Comparison of ENCODE assay signal across 17 cellular contexts in the genomic region with DNA sequence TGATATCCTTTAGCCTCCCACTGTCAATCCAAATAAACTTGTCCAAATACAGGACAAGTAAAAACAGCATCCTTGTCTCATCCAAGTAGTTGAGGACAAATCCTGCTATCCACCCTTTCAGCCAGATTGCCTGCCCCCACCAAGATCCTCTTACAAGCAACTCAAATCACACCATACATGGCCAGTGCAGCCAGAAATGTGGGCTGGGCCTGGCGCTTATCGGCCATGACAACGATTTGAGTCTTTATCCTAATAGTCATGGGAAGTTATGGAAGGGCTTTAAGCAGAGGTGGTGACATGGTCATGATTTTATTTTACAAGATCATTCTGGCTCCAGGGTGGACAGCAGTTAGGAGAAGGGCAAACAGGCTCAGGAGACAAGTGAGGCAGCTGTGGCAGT. TPM values are rescaled to one million over a fixed set of nuclear protein-coding genes. Genes with fewer than 3 reads are reported as not detected.
A peak's percentile ranks its signal among the peaks of the same experiment; 100 is the strongest.
DNase-seq lines count a peak whose midpoint lies in the region; ATAC-seq, FAIRE-seq and TF ChIP-seq lines count a peak whose summit lies in the region.
"Had no signal": no experiment of that assay in that cellular context is flagged by ENCODE, and none has a peak within 500 bp of the region (broad histone marks: within the 10 kb centered on the region; RNA-seq: fewer than 3 reads in every experiment).

No MANE protein-coding gene starts in this region.

- no peak overlapping the region for H3K9ac ChIP-seq in endodermal cell (ENCODE audit: extremely low read depth, low read length, poor library complexity, severe bottlenecking)
- H3K9ac ChIP-seq: BLaER1 had no signal

- H3K9me3 ChIP-seq in cardiac muscle cell (ENCODE audit: low read depth) (no peaks in the 10 kb centered on the region), PC-9 (ENCODE audit: insufficient read depth, low read depth) (no peaks in the 10 kb centered on the region), endodermal cell (ENCODE audit: control insufficient read depth, low read length) (peaks cover 12% of the 10 kb centered on the region), small intestine (ENCODE audit: control insufficient read depth, low read depth) (no peaks in the 10 kb centered on the region), tibial artery (no peaks in the 10 kb centered on the region)
- H3K9me3 ChIP-seq: BLaER1, Caco-2, HAP-1 had no signal

- DNase-seq in cardiac muscle cell (ENCODE audit: low read depth in 1 of 2, low spot score in 1 of 2) (no peak), Right ventricle myocardium inferior (ENCODE audit: missing footprints) (no peak), PC-9 (no peak), endodermal cell (peak; percentile 12), small intestine (no peak), epidermal melanocyte (ENCODE audit: insufficient read length, low spot score) (no peak), tibial artery (no peak)
- DNase-seq: 8988T; AML-193; Caco-2; CD8-positive, alpha-beta memory T cell; DND-41; GDM1 had no signal

- peaks cover 2% of the 10 kb centered on the region for H3K4me1 Mint-ChIP-seq in endodermal cell

- intact Hi-C loops in Right ventricle myocardium inferior (cut with DNase I) (no loop called here), PC-9 (cut with micrococcal nuclease; ENCODE audit: unreplicated experiment) (loop anchor here (5.0 kb wide), 1 partner anchor 78 kb away; no protein-coding TSS in a partner anchor), tibial artery (cut with DNase I; ENCODE audit: low total_unique reads) (no loop called here)

- H3K27me3 Mint-ChIP-seq in endodermal cell (ENCODE audit: insufficient read depth), result peaks cover 11% of the 10 kb centered on the region

- H3K79me2 ChIP-seq in PC-9 (ENCODE audit: low read depth), result no peaks in the 10 kb centered on the region

- H3K27me3 ChIP-seq in cardiac muscle cell (no peaks in the 10 kb centered on the region), PC-9 (ENCODE audit: insufficient read depth, low read depth) (no peaks in the 10 kb centered on the region), endodermal cell (ENCODE audit: control insufficient read depth, insufficient read depth, low read length, poor library complexity, severe bottlenecking) (no peaks in the 10 kb centered on the region), small intestine (ENCODE audit: control insufficient read depth in 2 of 2, insufficient read depth in 2 of 2, low read length in 2 of 2) (no peaks in the 10 kb centered on the region), tibial artery (peaks cover 0 to 14% of the 10 kb centered on the region in 2 donors)
- H3K27me3 ChIP-seq: BLaER1 had no signal

- H3K4me1 ChIP-seq in cardiac muscle cell (ENCODE audit: low read depth) (peaks cover 12% of the 10 kb centered on the region), PC-9 (replicated peaks; ENCODE audit: insufficient read depth) (peaks cover 34% of the 10 kb centered on the region), endodermal cell (ENCODE audit: control insufficient read depth, insufficient read depth, low read length) (no peaks in the 10 kb centered on the region), small intestine (ENCODE audit: control insufficient read depth in 2 of 2, insufficient read depth in 1 of 2, low read depth in 1 of 2, low read length in 1 of 2) (peaks cover 0 to 7% of the 10 kb centered on the region in 2 donors), tibial artery (no peaks in the 10 kb centered on the region)
- H3K4me1 ChIP-seq: BLaER1, HAP-1 had no signal

- H3K9me3 Mint-ChIP-seq in endodermal cell, result no peaks in the 10 kb centered on the region
- H3K9me3 Mint-ChIP-seq: CD8-positive, alpha-beta memory T cell had no signal

- no peak overlapping the region for H3K27ac Mint-ChIP-seq in endodermal cell
- H3K27ac Mint-ChIP-seq: CD8-positive, alpha-beta memory T cell had no signal

- H4K20me1 ChIP-seq in PC-9 (ENCODE audit: insufficient read depth), result no peaks in the 10 kb centered on the region
- H4K20me1 ChIP-seq: BLaER1 had no signal

- H3K9me2 ChIP-seq in PC-9 (ENCODE audit: insufficient read depth), result no peaks in the 10 kb centered on the region

- no TSS peak for BruUV-seq in PC-9 (replicated peaks; lab: Mats Ljungman, UMichigan)

- no peak overlapping the region for H2AFZ ChIP-seq in PC-9

- peaks cover 14% of the 10 kb centered on the region for H3F3A ChIP-seq in PC-9 (ENCODE audit: insufficient read depth, low read depth)

- CTCF ChIA-PET in PC-9 (lab: Charles Lee), result interaction anchor here (0.5 kb wide), 1 partner anchor 136 kb away, joined by 12 read pairs; no protein-coding TSS in a partner anchor

- no peak for ATAC-seq in Right ventricle myocardium inferior

- no peaks in the 10 kb centered on the region for H3K36me3 ChIP-seq in cardiac muscle cell
- H3K36me3 ChIP-seq in PC-9 (ENCODE audit: low read depth), result no peaks in the 10 kb centered on the region
- no peaks in the 10 kb centered on the region for H3K36me3 ChIP-seq in endodermal cell (ENCODE audit: control insufficient read depth, insufficient read depth, low read length)
- H3K36me3 ChIP-seq in small intestine (ENCODE audit: control insufficient read depth in 2 of 2, insufficient read depth in 2 of 2, low read length in 2 of 2), result no peaks in the 10 kb centered on the region
- H3K36me3 ChIP-seq in tibial artery, result no peaks in the 10 kb centered on the region
- H3K36me3 ChIP-seq: BLaER1, HAP-1 had no signal

- H3K4me3 ChIP-seq in cardiac muscle cell, result no peak overlapping the region
- H3K4me3 ChIP-seq in PC-9, result no peak overlapping the region
- no peak overlapping the region for H3K4me3 ChIP-seq in endodermal cell (ENCODE audit: low read length)
- H3K4me3 ChIP-seq in small intestine (ENCODE audit: low read depth in 1 of 2, low read length in 2 of 2), result no peak overlapping the region
- H3K4me3 ChIP-seq in tibial artery, result no peak overlapping the region
- H3K4me3 ChIP-seq: BLaER1, HAP-1 had no signal

- no peak for FAIRE-seq in small intestine (lab: Jason Lieb, UNC)
- FAIRE-seq: H1, HTR-8/SVneo had no signal

- POLR2A ChIA-PET in PC-9 (lab: Charles Lee; ENCODE audit: unreplicated experiment), result no interaction called here

- H3K36me3 Mint-ChIP-seq in endodermal cell (ENCODE audit: low read depth), result no peaks in the 10 kb centered on the region

- WGBS in endodermal cell (ENCODE audit: insufficient coverage in 1 of 2, insufficient read length in 1 of 2), 2 experiments, result 80 to 99% methylated on average over 1 to 3 of the region's 3 CpGs
- 71 to 95% (median 76%) methylated on average over 3 of the region's 3 CpGs for WGBS in small intestine, 3 donors

- peak overlapping the region; percentile 82 for H3K4me2 ChIP-seq in PC-9
- H3K4me2 ChIP-seq: BLaER1 had no signal

- H3K4me3 Mint-ChIP-seq in endodermal cell, result no peak overlapping the region
- H3K4me3 Mint-ChIP-seq: CD8-positive, alpha-beta memory T cell had no signal

- TF ChIP-seq CTCF in cardiac muscle cell (IDR thresholded peaks at IDR 0.05; ENCODE audit: low read depth, low read length) (no peak), PC-9 (conservative IDR thresholded peaks at IDR 0.05) (no peak), endodermal cell (conservative IDR thresholded peaks at IDR 0.05) (no peak), tibial artery (IDR thresholded peaks at IDR 0.05) (no peak)

- H3K27ac ChIP-seq in cardiac muscle cell, result peak overlapping the region; percentile 10
- H3K27ac ChIP-seq in PC-9, result no peak overlapping the region
- no peak overlapping the region for H3K27ac ChIP-seq in endodermal cell (ENCODE audit: low read depth, low read length)
- peak overlapping the region; percentile 92 to 96 for H3K27ac ChIP-seq in small intestine (ENCODE audit: low read depth in 1 of 2, low read length in 1 of 2)
- no peak overlapping the region for H3K27ac ChIP-seq in tibial artery
- H3K27ac ChIP-seq: BLaER1 had no signal

RNA-seq across cellular contexts. Expression of a gene that starts 6.3 kb away (rescaled TPM):
- total RNA-seq in cardiac muscle cell, result 0.11 and 0.69 TPM in 2 replicates
- 0.07 and 0.35 TPM in 2 replicates for polyA plus RNA-seq in cardiac muscle cell
- total RNA-seq in Right ventricle myocardium inferior, result 0.62 TPM
- not detected in 2 replicates for total RNA-seq in PC-9 (2021)
- total RNA-seq in endodermal cell, result 1 to 10 TPM in 1 of 2 donors, under 1 TPM in 1; 0.37 to 1.5 TPM
- 2.2 TPM for polyA plus RNA-seq in endodermal cell (2013, experiment 1 of 2)
- polyA plus RNA-seq in endodermal cell (2013, experiment 2 of 2), result 1.4 TPM
- polyA plus RNA-seq in small intestine, result 100 to 1,000 TPM in 2 of 3 donors, 10 to 100 TPM in 1; 30.9 to 114 (median 111) TPM
- total RNA-seq: Caco-2 had no signal

RNA-seq across cellular contexts. Expression of a gene that starts 10.0 kb away (rescaled TPM):
- total RNA-seq in cardiac muscle cell (40.3 and 52.1 TPM in 2 replicates), Right ventricle myocardium inferior (127 TPM), PC-9 (2021) (not detected in 2 replicates), endodermal cell (1 to 10 TPM in 1 of 2 donors, under 1 TPM in 1; 0.99 to 5.2 TPM)
- polyA plus RNA-seq in cardiac muscle cell (43.0 and 55.3 TPM in 2 replicates), small intestine (under 1 TPM in 2 of 3 donors, not detected in 1; 0.07 to 0.27 TPM)
- 0.21 TPM for polyA plus RNA-seq in endodermal cell (2013, experiment 1 of 2)
- 0.17 TPM for polyA plus RNA-seq in endodermal cell (2013, experiment 2 of 2)
- total RNA-seq: Caco-2; CD8-positive, alpha-beta memory T cell had no signal
- polyA plus RNA-seq: CD8-positive, alpha-beta memory T cell had no signal

Comparison
In these comparisons a context has a peak if more than half of its experiments do, and no peak if none do; other contexts are left out.
1. H3K27ac ChIP-seq: peak in cardiac muscle cell (single experiment) and small intestine (2 of 2); none in PC-9 (single experiment), endodermal cell (single experiment) and tibial artery (0 of 2).